9 cellular contexts compared by ENCODE assay signal in genomic region chr4:56129431-56129861, GRCh38.
DNase-seq lines count a peak whose midpoint lies in the region; ATAC-seq, FAIRE-seq and TF ChIP-seq lines count a peak whose summit lies in the region.
"Had no signal": no experiment of that assay in that cellular context is flagged by ENCODE, and none has a peak within 500 bp of the region (broad histone marks: within the 10 kb centered on the region; RNA-seq: fewer than 3 reads in every experiment).

No MANE protein-coding gene starts in this region.

- TF ChIP-seq CTCF in astrocyte of the spinal cord (IDR thresholded peaks at IDR 0.05; ENCODE audit: low read depth, low read length) = peak; percentile 32
- peak in 1 of 4 donors; percentile 16 for TF ChIP-seq CTCF in pancreas (IDR thresholded peaks at IDR 0.05)

- no peak overlapping the region for H3K27ac ChIP-seq in pancreas
- H3K27ac ChIP-seq: SJSA1 had no signal

- no peaks in the 10 kb centered on the region for H3K36me3 ChIP-seq in pancreas
- H3K36me3 ChIP-seq: SJSA1 had no signal

- no peak for FAIRE-seq in pancreas (lab: Jason Lieb, UNC)

- H3K9me3 ChIP-seq in pancreas = no peaks in the 10 kb centered on the region
- H3K9me3 ChIP-seq: SJSA1 had no signal

- DNase-seq in NCI-H1417 (lab: John Stamatoyannopoulos, UW) = peak in 2 of 3 experiments; percentile 16 to 17
- DNase-seq in NCI-H1417 treated with DMSO at 0.1 percent for 48 hours (lab: John Stamatoyannopoulos, UW) = no peak
- DNase-seq in KBM-7 = peak; percentile 30
- DNase-seq in astrocyte of the spinal cord (ENCODE audit: low read depth, low spot score) = no peak
- DNase-seq in pancreas = peak in 1 of 6 donors; percentile 17

- no peak overlapping the region for H3K4me3 ChIP-seq in astrocyte of the spinal cord (ENCODE audit: low read depth, low read length)
- H3K4me3 ChIP-seq in pancreas = no peak overlapping the region
- H3K4me3 ChIP-seq: SJSA1 had no signal

- ATAC-seq in pancreas (peak in 3 of 4 donors; percentile 42 to 80 (median 74)), HG02642 (IDR thresholded peaks at IDR 0.05; ENCODE audit: poor library complexity, unreplicated experiment) (no peak), GM18519 (IDR thresholded peaks at IDR 0.05; ENCODE audit: low FRiP score, unreplicated experiment) (no peak), GM19455 (IDR thresholded peaks at IDR 0.05; ENCODE audit: unreplicated experiment) (no peak)

- in situ Hi-C loops in KBM-7 (cut with MboI; ENCODE audit: low pct_unique_long_range_greater_than_20kb, low sequenced_read_pairs) = no loop called here
- in situ Hi-C loops in astrocyte of the spinal cord (cut with HindIII; ENCODE audit: low sequenced_read_pairs) = no loop called here

- H3K4me1 ChIP-seq in pancreas = no peaks in the 10 kb centered on the region

- 31 to 40% methylated on average over 7 of the region's 7 CpGs for WGBS in pancreas, 2 donors

- intact Hi-C loops in pancreas (cut with DNase I) = no loop called here

- no peaks in the 10 kb centered on the region for H3K27me3 ChIP-seq in pancreas
- H3K27me3 ChIP-seq: SJSA1 had no signal

Comparison
In these comparisons a context has a peak if more than half of its experiments do, and no peak if none do; other contexts are left out.
1. DNase-seq: peak in NCI-H1417 (2 of 3) and KBM-7 (single experiment); none in NCI-H1417 treated with DMSO at 0.1 percent for 48 hours (single experiment) and astrocyte of the spinal cord (single experiment).
2. ATAC-seq: peak in pancreas (3 of 4); none in HG02642 (single experiment), GM18519 (single experiment) and GM19455 (single experiment).